Comparison of ENCODE assay signal across 1 cellular context in the genomic region with DNA sequence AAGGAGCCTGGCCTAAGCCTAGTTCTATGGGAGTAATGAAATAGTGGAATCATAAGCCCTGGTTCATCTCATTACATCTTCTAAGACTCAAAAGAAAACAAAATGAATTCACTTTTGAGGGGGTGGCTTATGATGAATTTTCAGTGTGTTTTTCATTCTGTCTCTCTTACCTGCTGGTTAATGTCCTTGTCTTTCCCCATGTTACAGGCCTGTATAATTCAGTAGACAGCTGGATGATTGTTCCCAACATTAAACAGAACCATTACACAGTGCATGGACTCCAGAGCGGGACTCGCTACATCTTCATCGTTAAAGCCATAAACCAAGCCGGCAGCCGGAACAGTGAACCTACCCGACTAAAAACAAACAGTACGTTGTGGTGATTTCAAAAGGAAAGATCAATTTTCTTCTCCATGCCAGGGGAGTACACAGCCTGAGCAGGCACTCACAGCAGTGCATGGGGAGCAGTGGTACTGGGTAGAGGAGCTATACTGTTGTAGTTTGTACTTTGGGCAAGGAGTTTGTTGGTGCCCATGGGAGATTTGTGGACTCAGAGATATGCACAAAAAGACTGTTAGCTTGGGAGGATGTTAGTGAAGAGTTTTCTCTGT.
TF ChIP-seq lines count a peak whose summit lies in the region.

No MANE protein-coding gene starts in this region.

TF ChIP-seq in A549, 52 proteins besides CTCF, POLR2A, EP300 and RAD21 (continued from another document):
- TF ChIP-seq, protein P1, sequence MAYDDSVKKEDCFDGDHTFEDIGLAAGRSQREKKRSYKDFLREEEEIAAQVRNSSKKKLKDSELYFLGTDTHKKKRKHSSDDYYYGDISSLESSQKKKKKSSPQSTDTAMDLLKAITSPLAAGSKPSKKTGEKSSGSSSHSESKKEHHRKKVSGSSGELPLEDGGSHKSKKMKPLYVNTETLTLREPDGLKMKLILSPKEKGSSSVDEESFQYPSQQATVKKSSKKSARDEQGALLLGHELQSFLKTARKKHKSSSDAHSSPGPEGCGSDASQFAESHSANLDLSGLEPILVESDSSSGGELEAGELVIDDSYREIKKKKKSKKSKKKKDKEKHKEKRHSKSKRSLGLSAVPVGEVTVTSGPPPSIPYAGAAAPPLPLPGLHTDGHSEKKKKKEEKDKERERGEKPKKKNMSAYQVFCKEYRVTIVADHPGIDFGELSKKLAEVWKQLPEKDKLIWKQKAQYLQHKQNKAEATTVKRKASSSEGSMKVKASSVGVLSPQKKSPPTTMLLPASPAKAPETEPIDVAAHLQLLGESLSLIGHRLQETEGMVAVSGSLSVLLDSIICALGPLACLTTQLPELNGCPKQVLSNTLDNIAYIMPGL (CRISPR knock-in tag; IDR thresholded peaks at IDR 0.05; ENCODE audit: borderline replicate concordance) = no peak
- no peak for TF ChIP-seq KDM5A (IDR thresholded peaks at IDR 0.05)
- no peak for TF ChIP-seq JUNB (IDR thresholded peaks at IDR 0.05)
- no peak for TF ChIP-seq TP53 (CRISPR knock-in tag; IDR thresholded peaks at IDR 0.05)
- no peak for TF ChIP-seq HOXB5 (CRISPR knock-in tag; IDR thresholded peaks at IDR 0.05)
- TF ChIP-seq MYC (IDR thresholded peaks at IDR 0.05; ENCODE audit: borderline replicate concordance, low read length) = no peak
- TF ChIP-seq, protein P2, sequence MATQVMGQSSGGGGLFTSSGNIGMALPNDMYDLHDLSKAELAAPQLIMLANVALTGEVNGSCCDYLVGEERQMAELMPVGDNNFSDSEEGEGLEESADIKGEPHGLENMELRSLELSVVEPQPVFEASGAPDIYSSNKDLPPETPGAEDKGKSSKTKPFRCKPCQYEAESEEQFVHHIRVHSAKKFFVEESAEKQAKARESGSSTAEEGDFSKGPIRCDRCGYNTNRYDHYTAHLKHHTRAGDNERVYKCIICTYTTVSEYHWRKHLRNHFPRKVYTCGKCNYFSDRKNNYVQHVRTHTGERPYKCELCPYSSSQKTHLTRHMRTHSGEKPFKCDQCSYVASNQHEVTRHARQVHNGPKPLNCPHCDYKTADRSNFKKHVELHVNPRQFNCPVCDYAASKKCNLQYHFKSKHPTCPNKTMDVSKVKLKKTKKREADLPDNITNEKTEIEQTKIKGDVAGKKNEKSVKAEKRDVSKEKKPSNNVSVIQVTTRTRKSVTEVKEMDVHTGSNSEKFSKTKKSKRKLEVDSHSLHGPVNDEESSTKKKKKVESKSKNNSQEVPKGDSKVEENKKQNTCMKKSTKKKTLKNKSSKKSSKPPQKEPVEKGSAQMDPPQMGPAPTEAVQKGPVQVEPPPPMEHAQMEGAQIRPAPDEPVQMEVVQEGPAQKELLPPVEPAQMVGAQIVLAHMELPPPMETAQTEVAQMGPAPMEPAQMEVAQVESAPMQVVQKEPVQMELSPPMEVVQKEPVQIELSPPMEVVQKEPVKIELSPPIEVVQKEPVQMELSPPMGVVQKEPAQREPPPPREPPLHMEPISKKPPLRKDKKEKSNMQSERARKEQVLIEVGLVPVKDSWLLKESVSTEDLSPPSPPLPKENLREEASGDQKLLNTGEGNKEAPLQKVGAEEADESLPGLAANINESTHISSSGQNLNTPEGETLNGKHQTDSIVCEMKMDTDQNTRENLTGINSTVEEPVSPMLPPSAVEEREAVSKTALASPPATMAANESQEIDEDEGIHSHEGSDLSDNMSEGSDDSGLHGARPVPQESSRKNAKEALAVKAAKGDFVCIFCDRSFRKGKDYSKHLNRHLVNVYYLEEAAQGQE (IDR thresholded peaks at IDR 0.05) = no peak
- no peak for TF ChIP-seq SMC3 (IDR thresholded peaks at IDR 0.05)
- TF ChIP-seq, protein P3, sequence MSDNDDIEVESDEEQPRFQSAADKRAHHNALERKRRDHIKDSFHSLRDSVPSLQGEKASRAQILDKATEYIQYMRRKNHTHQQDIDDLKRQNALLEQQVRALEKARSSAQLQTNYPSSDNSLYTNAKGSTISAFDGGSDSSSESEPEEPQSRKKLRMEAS (IDR thresholded peaks at IDR 0.05) = no peak
- no peak for TF ChIP-seq KDM1A (IDR thresholded peaks at IDR 0.05; ENCODE audit: low read depth)
- no peak for TF ChIP-seq CHD2 (IDR thresholded peaks at IDR 0.05; ENCODE audit: low read length, partially characterized antibody)
- TF ChIP-seq SREBF2 (IDR thresholded peaks at IDR 0.05) = no peak
